Comparison of ENCODE assay signal across 8 cellular contexts in genomic region chr4:169270810-169271691, GRCh38. TPM values are rescaled to one million over a fixed set of nuclear protein-coding genes. Genes with fewer than 3 reads are reported as not detected.
A peak's percentile ranks its signal among the peaks of the same experiment; 100 is the strongest.
DNase-seq lines count a peak whose midpoint lies in the region; ATAC-seq and TF ChIP-seq lines count a peak whose summit lies in the region.

Gene SH3RF1 (minus strand): TSS chr4:169270956. CDS start chr4:169269212, 1,744 bp downstream.

- H3K4me3 ChIP-seq in Caco-2 (ENCODE audit: low read depth, low read length) (peak within 1 kb of the TSS; percentile 71), neutrophil (ENCODE audit: low read depth in 1 of 2, low read length in 1 of 2) (peak within 1 kb of the TSS; percentile 70 to 78), aorta (ENCODE audit: low read length in 2 of 2) (peak within 1 kb of the TSS; percentile 83 to 98)

- peaks cover 43% of the 10 kb centered on the region for H3K4me1 ChIP-seq in Caco-2
- H3K4me1 ChIP-seq in neutrophil (ENCODE audit: control insufficient read depth in 1 of 2, insufficient read depth in 1 of 2, low read depth in 1 of 2, low read length in 1 of 2): peaks cover 16 to 25% of the 10 kb centered on the region in 2 experiments
- peaks cover 0 to 8% of the 10 kb centered on the region in 2 donors for H3K4me1 ChIP-seq in aorta (ENCODE audit: control insufficient read depth in 1 of 2, insufficient read depth in 2 of 2, low read length in 2 of 2)

- H3K36me3 Mint-ChIP-seq in Caco-2 (ENCODE audit: insufficient read depth, unreplicated experiment): peaks cover 39% of the 10 kb centered on the region

- POLR2A ChIA-PET in Caco-2 (lab: Charles Lee): interaction anchor here (0.5 to 2.5 kb wide), 3 partner anchors 63 to 261 kb away, joined by 3 to 13 read pairs (median 3); partner anchors contain the start of gene CBR4

- DNase-seq in Caco-2: peak; percentile 88 to 89
- peak; percentile 53 to 89 for DNase-seq in NCI-H526 (lab: John Stamatoyannopoulos, UW)
- peak; percentile 20 for DNase-seq in activated naive CD4-positive, alpha-beta T cell treated with anti-CD3 and anti-CD28 coated beads, Interleukin-2, amount 50 U/mL, for 16 hours
- no peak for DNase-seq in glomerular endothelial cell (ENCODE audit: extremely low read depth, low read depth, low spot score)
- peak; percentile 92 to 96 for DNase-seq in aorta

- H3K36me3 ChIP-seq in Caco-2 (ENCODE audit: control insufficient read depth, insufficient read depth, low read length) (no peaks in the 10 kb centered on the region), neutrophil (no peaks in the 10 kb centered on the region), aorta (ENCODE audit: control insufficient read depth in 1 of 2, insufficient read depth in 2 of 2, low read length in 1 of 2) (no peaks in the 10 kb centered on the region)

- H3K4me3 Mint-ChIP-seq in Caco-2 (ENCODE audit: unreplicated experiment): peak within 1 kb of the TSS; percentile 96

- H3K9me3 Mint-ChIP-seq in Caco-2 (ENCODE audit: unreplicated experiment): no peaks in the 10 kb centered on the region

- no peaks in the 10 kb centered on the region for H3K9me3 ChIP-seq in Caco-2
- no peaks in the 10 kb centered on the region for H3K9me3 ChIP-seq in neutrophil
- no peaks in the 10 kb centered on the region for H3K9me3 ChIP-seq in aorta (ENCODE audit: control insufficient read depth, low read length)

- BruUV-seq in Caco-2 (replicated peaks; lab: Mats Ljungman, UMichigan): TSS peak; percentile 20

- peaks cover 38% of the 10 kb centered on the region for H3K4me1 Mint-ChIP-seq in Caco-2 (ENCODE audit: low read depth, unreplicated experiment)

- 0 to 1% methylated on average over 45 to 110 of the region's 110 CpGs for WGBS in aorta, 2 donors

- TF ChIP-seq CTCF in Caco-2 (IDR thresholded peaks at IDR 0.05; ENCODE audit: insufficient read depth in 1 of 2, low read depth in 1 of 2, low read length in 1 of 2, severe bottlenecking in 1 of 2, unreplicated experiment in 1 of 2) (peak; percentile 20 to 35), neutrophil (IDR thresholded peaks at IDR 0.05) (no peak)

- H3K27ac ChIP-seq in neutrophil: peak within 1 kb of the TSS; percentile 47
- peak within 1 kb of the TSS; percentile 91 to 97 for H3K27ac ChIP-seq in aorta (ENCODE audit: low read depth in 1 of 2, low read length in 2 of 2)

- peak within 1 kb of the TSS; percentile 95 for H3K27ac Mint-ChIP-seq in Caco-2 (ENCODE audit: unreplicated experiment)

- ATAC-seq in GM19035 (IDR thresholded peaks at IDR 0.05; ENCODE audit: unreplicated experiment) (peak; percentile 64), HG03135 (IDR thresholded peaks at IDR 0.05; ENCODE audit: unreplicated experiment) (peak; percentile 51), aorta (ENCODE audit: low FRiP score) (peak; percentile 96)

- intact Hi-C loops in Caco-2 (cut with micrococcal nuclease; ENCODE audit: unreplicated experiment): loop anchor here (1.0 to 5.0 kb wide), 4 partner anchors 62 to 215 kb away; no protein-coding TSS in a partner anchor
- intact Hi-C loops in aorta (cut with DNase I): loop anchor here (5.0 to 10.0 kb wide), 5 partner anchors 34 to 259 kb away; partner anchors contain the start of gene CBR4 (in 1 of the 2)

- CTCF ChIA-PET in Caco-2 (lab: Charles Lee): no interaction called here

- no peaks in the 10 kb centered on the region for H3K27me3 Mint-ChIP-seq in Caco-2 (ENCODE audit: insufficient read depth, unreplicated experiment)

- H3K27me3 ChIP-seq in Caco-2 (replicated peaks; ENCODE audit: control insufficient read depth, insufficient read depth, low read length) (no peaks in the 10 kb centered on the region), neutrophil (peaks cover 66% of the 10 kb centered on the region), aorta (ENCODE audit: control insufficient read depth in 1 of 2, insufficient read depth in 2 of 2, low read length in 1 of 2) (no peaks in the 10 kb centered on the region)

RNA-seq across cellular contexts. Expression of gene SH3RF1, which starts in this region (rescaled TPM):
- total RNA-seq in Caco-2 (2022) (25.1 and 28.1 TPM in 2 replicates), glomerular endothelial cell (13.2 and 21.2 TPM in 2 replicates), aorta (10 to 100 TPM; 27.3 to 31.8 TPM)
- 1 to 10 TPM; 7.6 to 8.8 TPM for polyA plus RNA-seq in aorta
